8 cellular contexts compared by ENCODE assay signal in the genomic region with DNA sequence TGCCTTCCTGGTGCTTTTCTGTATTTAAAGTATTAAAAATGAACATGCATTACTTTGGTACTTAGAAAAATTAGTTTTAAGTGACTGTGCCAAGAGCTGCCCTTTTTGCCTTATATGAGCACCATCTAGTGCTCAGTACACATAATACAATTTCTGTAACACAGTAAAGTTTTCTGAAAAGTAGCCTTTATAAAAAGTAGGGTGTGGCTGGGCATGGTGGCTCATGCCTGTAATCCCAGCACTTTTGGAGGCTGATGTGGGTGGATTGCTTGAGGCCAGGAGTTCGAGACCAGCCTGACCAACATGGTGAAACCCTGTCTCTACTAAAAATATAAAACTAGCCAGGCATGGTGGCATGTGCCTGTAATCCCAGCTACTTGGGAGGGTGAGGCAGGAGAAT. TPM values are rescaled to one million over a fixed set of nuclear protein-coding genes. Genes with fewer than 3 reads are reported as not detected.
DNase-seq lines count a peak whose midpoint lies in the region; ATAC-seq, FAIRE-seq and TF ChIP-seq lines count a peak whose summit lies in the region.
"Not testable (repeated sequence)": the region's sequence is repeated elsewhere in the genome, so short reads cannot be mapped to it uniquely, and the experiment has no call there.

No MANE protein-coding gene starts in this region.

- not testable (repeated sequence) for H3K4me3 Mint-ChIP-seq in nephron progenitor cell

- H3K4me1 ChIP-seq in HAP-1: not testable (repeated sequence)

- peak; percentile 41 for DNase-seq in DMS153 treated with DMSO at 0.1 percent for 48 hours (lab: John Stamatoyannopoulos, UW; ENCODE audit: unreplicated experiment)
- DNase-seq in HAP-1 (ENCODE audit: low spot score in 2 of 2): peak; percentile 34 to 66
- peak; percentile 3 for DNase-seq in NCI-H1694 (lab: John Stamatoyannopoulos, UW)
- peak; percentile 31 for DNase-seq in SKM-1 treated with dmso at 0.1 percent for 144 hours (lab: John Stamatoyannopoulos, UW; ENCODE audit: unreplicated experiment)
- DNase-seq in bronchial epithelial cell (ENCODE audit: low read depth): peak; percentile 74
- not testable (repeated sequence) for DNase-seq in Right ventricle myocardium inferior (ENCODE audit: missing footprints); nephron progenitor cell
- DNase-seq in urothelium cell line (ENCODE audit: low spot score): peak; percentile 12

- intact Hi-C loops in Right ventricle myocardium inferior (cut with DNase I): loop anchor here (10.0 kb wide), 2 partner anchors 141 to 741 kb away; no protein-coding TSS in a partner anchor

- peak; percentile 67 for ATAC-seq in Right ventricle myocardium inferior

- not testable (repeated sequence) for FAIRE-seq in bronchial epithelial cell (lab: Jason Lieb, UNC); urothelium cell line (lab: Jason Lieb, UNC)

- H3K27ac Mint-ChIP-seq in nephron progenitor cell: not testable (repeated sequence)

- TF ChIP-seq CTCF in bronchial epithelial cell (IDR thresholded peaks at IDR 0.05; ENCODE audit: insufficient read depth, low read length, severe bottlenecking) (peak; percentile 33), nephron progenitor cell (IDR thresholded peaks at IDR 0.05) (peak; percentile 28)

- not testable (repeated sequence) for H3K27me3 ChIP-seq in HAP-1 (ENCODE audit: low read depth); bronchial epithelial cell (ENCODE audit: control insufficient read depth, insufficient read depth, low read length)

- not testable (repeated sequence) for H3K36me3 ChIP-seq in HAP-1 (replicated peaks); bronchial epithelial cell (ENCODE audit: control insufficient read depth, insufficient read depth, low read length)

- in situ Hi-C loops in HAP-1 (cut with MboI; ENCODE audit: low sequenced_read_pairs): not testable (repeated sequence)

- H3K27me3 Mint-ChIP-seq in nephron progenitor cell (ENCODE audit: low read depth, poor library complexity): not testable (repeated sequence)

- not testable (repeated sequence) for H3K4me1 Mint-ChIP-seq in nephron progenitor cell

- H3K36me3 Mint-ChIP-seq in nephron progenitor cell (ENCODE audit: low read depth): peaks cover 18% of the 10 kb centered on the region

- H3K9me3 ChIP-seq in HAP-1: not testable (repeated sequence)

- not testable (repeated sequence) for H3K4me3 ChIP-seq in HAP-1; bronchial epithelial cell (ENCODE audit: low read depth, low read length)

- peaks cover 17% of the 10 kb centered on the region for H3K9me3 Mint-ChIP-seq in nephron progenitor cell

RNA-seq across cellular contexts. Expression of a gene that starts 45.0 kb away (rescaled TPM):
- total RNA-seq in bronchial epithelial cell (24.3 and 26.1 TPM in 2 replicates), Right ventricle myocardium inferior (48.4 TPM)
